In genomic region chrX:72060196-72060974, GRCh38 we compare ENCODE assay signal across 10 cellular contexts.
DNase-seq lines count a peak whose midpoint lies in the region; ATAC-seq and TF ChIP-seq lines count a peak whose summit lies in the region.
"Had no signal": no experiment of that assay in that cellular context is flagged by ENCODE, and none has a peak within 500 bp of the region (broad histone marks: within the 10 kb centered on the region; RNA-seq: fewer than 3 reads in every experiment).

No MANE protein-coding gene starts in this region.

- H3K36me3 Mint-ChIP-seq in endodermal cell (ENCODE audit: low read depth): no peaks in the 10 kb centered on the region

- H3K27ac ChIP-seq in endodermal cell (ENCODE audit: low read depth, low read length) (peak overlapping the region; percentile 52), esophagus squamous epithelium (peak overlapping the region in 2 of 4 donors; percentile 33 to 60)
- H3K27ac ChIP-seq: upper lobe of right lung had no signal

- ATAC-seq in stimulated activated naive CD8-positive, alpha-beta T cell treated with anti-CD3 and anti-CD28 coated beads, Interleukin-15, Interleukin-2, amounts not matched to agents 100 U/mL and 50 U/mL, for 24 hours: no peak
- no peak for ATAC-seq in GM18498 (IDR thresholded peaks at IDR 0.05; ENCODE audit: unreplicated experiment)
- ATAC-seq: esophagus mucosa, upper lobe of right lung had no signal

- H3K4me1 ChIP-seq in endodermal cell (ENCODE audit: control insufficient read depth, insufficient read depth, low read length): no peaks in the 10 kb centered on the region
- H3K4me1 ChIP-seq in esophagus squamous epithelium: peaks cover 0 to 9% (median 0%) of the 10 kb centered on the region in 3 donors
- H3K4me1 ChIP-seq: upper lobe of right lung had no signal

- H3K36me3 ChIP-seq in endodermal cell (ENCODE audit: control insufficient read depth, insufficient read depth, low read length): no peaks in the 10 kb centered on the region
- H3K36me3 ChIP-seq in esophagus squamous epithelium: no peaks in the 10 kb centered on the region
- H3K36me3 ChIP-seq: upper lobe of right lung had no signal

- no peaks in the 10 kb centered on the region for H3K27me3 Mint-ChIP-seq in endodermal cell (ENCODE audit: insufficient read depth)

- H3K9me3 Mint-ChIP-seq in endodermal cell: peaks cover 71% of the 10 kb centered on the region

- no peak overlapping the region for H3K4me3 Mint-ChIP-seq in endodermal cell

- DNase-seq in DMS53 (lab: John Stamatoyannopoulos, UW) (peak; percentile 87), DMS53 treated with DMSO at 0.1 percent for 48 hours (lab: John Stamatoyannopoulos, UW; ENCODE audit: unreplicated experiment) (no peak), NCI-H2227 (lab: John Stamatoyannopoulos, UW; ENCODE audit: unreplicated experiment) (peak; percentile 93), endodermal cell (peak; percentile 68), nucleus accumbens (lab: John Stamatoyannopoulos, UW) (peak in 49 of 56 donors; percentile 1 to 75 (median 30)), esophagus squamous epithelium (lab: John Stamatoyannopoulos, UW) (no peak)
- no peak for DNase-seq in stimulated activated naive CD8-positive, alpha-beta T cell treated with anti-CD3 and anti-CD28 coated beads, Interleukin-15, Interleukin-2, amounts not matched to agents 100 U/mL and 50 U/mL, for 24 hours
- DNase-seq: upper lobe of right lung had no signal

- H3K9me3 ChIP-seq in endodermal cell (ENCODE audit: control insufficient read depth, low read length) (no peaks in the 10 kb centered on the region), esophagus squamous epithelium (no peaks in the 10 kb centered on the region)
- H3K9me3 ChIP-seq: upper lobe of right lung had no signal

- no peak overlapping the region for H3K9ac ChIP-seq in endodermal cell (ENCODE audit: extremely low read depth, low read length, poor library complexity, severe bottlenecking)

- H3K4me1 Mint-ChIP-seq in endodermal cell: no peaks in the 10 kb centered on the region

- H3K27ac Mint-ChIP-seq in endodermal cell: no peak overlapping the region

- H3K27me3 ChIP-seq in endodermal cell (ENCODE audit: control insufficient read depth, insufficient read depth, low read length, poor library complexity, severe bottlenecking): no peaks in the 10 kb centered on the region
- H3K27me3 ChIP-seq in esophagus squamous epithelium: no peaks in the 10 kb centered on the region
- H3K27me3 ChIP-seq: upper lobe of right lung had no signal

- no peak for TF ChIP-seq POLR2A in esophagus squamous epithelium (IDR thresholded peaks at IDR 0.05)

- no peak for TF ChIP-seq CTCF in endodermal cell (conservative IDR thresholded peaks at IDR 0.05)
- no peak for TF ChIP-seq CTCF in esophagus squamous epithelium (IDR thresholded peaks at IDR 0.05)

- H3K4me3 ChIP-seq in endodermal cell (ENCODE audit: low read length): no peak overlapping the region
- H3K4me3 ChIP-seq in esophagus squamous epithelium: no peak overlapping the region
- H3K4me3 ChIP-seq: upper lobe of right lung had no signal

- 78% methylated on average over 9 of the region's 9 CpGs; no CpG with 5 or more reads in 1 of the 2 experiments for WGBS in endodermal cell (ENCODE audit: insufficient coverage in 1 of 2, insufficient read length in 1 of 2), 2 experiments
- WGBS in esophagus squamous epithelium, 2 donors: 61 to 64% methylated on average over 7 to 8 of the region's 9 CpGs

- intact Hi-C loops in esophagus squamous epithelium (cut with DNase I): no loop called here

Comparison
In these comparisons a context has a peak if more than half of its experiments do, and no peak if none do; other contexts are left out.
1. DNase-seq: peak in DMS53 (single experiment), NCI-H2227 (single experiment), endodermal cell (single experiment) and nucleus accumbens (49 of 56); none in DMS53 treated with DMSO at 0.1 percent for 48 hours (single experiment), stimulated activated naive CD8-positive, alpha-beta T cell treated with anti-CD3 and anti-CD28 coated beads, Interleukin-15, Interleukin-2, amounts not matched to agents 100 U/mL and 50 U/mL, for 24 hours (single experiment) and esophagus squamous epithelium (single experiment).